Comparison of ENCODE assay signal across 9 cellular contexts in the genomic region with DNA sequence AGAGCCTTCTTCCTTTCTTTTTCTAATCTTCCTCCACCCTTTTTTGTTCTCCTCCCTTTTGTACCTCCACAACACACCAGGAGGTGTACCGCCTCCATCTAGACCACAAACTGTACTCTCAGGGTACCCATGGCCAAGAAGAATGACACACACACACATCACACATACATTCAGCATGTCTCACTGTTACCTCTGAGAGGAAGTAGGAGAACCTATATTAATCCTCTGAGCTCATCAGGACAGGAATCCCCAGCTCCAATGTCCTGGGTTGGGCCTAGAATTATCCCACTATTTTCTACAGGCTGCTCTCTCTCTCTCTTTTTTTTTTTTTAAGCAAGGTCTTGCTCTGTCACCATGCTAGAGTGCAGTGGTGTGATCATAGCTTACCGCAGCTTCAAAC. TPM values are rescaled to one million over a fixed set of nuclear protein-coding genes. Genes with fewer than 3 reads are reported as not detected.
DNase-seq lines count a peak whose midpoint lies in the region; ATAC-seq and TF ChIP-seq lines count a peak whose summit lies in the region.
"Had no signal": no experiment of that assay in that cellular context is flagged by ENCODE, and none has a peak within 500 bp of the region (broad histone marks: within the 10 kb centered on the region; RNA-seq: fewer than 3 reads in every experiment).

No MANE protein-coding gene starts in this region.

- H3K4me3 Mint-ChIP-seq in naive thymus-derived CD8-positive, alpha-beta T cell: peak overlapping the region in 3 of 10 donors; percentile 27 to 54 (median 37)

- H3K27me3 ChIP-seq in BJ (ENCODE audit: control insufficient read depth, insufficient read depth, low read length): no peaks in the 10 kb centered on the region
- H3K27me3 ChIP-seq: neutrophil had no signal

- no peaks in the 10 kb centered on the region for H3K9me3 ChIP-seq in KOPT-K1 (ENCODE audit: insufficient read depth, low read length, poor library complexity, severe bottlenecking)
- H3K9me3 ChIP-seq: neutrophil had no signal

- H3K27ac Mint-ChIP-seq in naive thymus-derived CD8-positive, alpha-beta T cell: peak overlapping the region in 9 of 10 donors; percentile 3 to 92 (median 60)

- H3K4me3 ChIP-seq in BJ (ENCODE audit: low read depth, low read length): no peak overlapping the region
- no peak overlapping the region for H3K4me3 ChIP-seq in cardiac fibroblast (replicated peaks in 1 of 2; ENCODE audit: low read depth in 2 of 2, low read length in 2 of 2)

- POLR2A ChIA-PET in BJ (lab: Charles Lee): no interaction called here
- POLR2A ChIA-PET in naive thymus-derived CD8-positive, alpha-beta T cell (lab: Charles Lee): interaction anchor here (0.6 to 1.1 kb wide), 3 partner anchors 17 to 37 kb away, joined by 3 to 6 read pairs (median 3); no protein-coding TSS in a partner anchor

- H3K27me3 Mint-ChIP-seq in naive thymus-derived CD8-positive, alpha-beta T cell: no peaks in the 10 kb centered on the region

- DNase-seq in BJ (ENCODE audit: low read depth) (peak; percentile 77), cardiac fibroblast (ENCODE audit: low read depth in 2 of 2) (peak; percentile 49 to 97), SKM-1 treated with dmso at 0.1 percent for 144 hours (lab: John Stamatoyannopoulos, UW; ENCODE audit: unreplicated experiment) (no peak), NOMO-1 treated with dmso at 0.1 percent for 144 hours (lab: John Stamatoyannopoulos, UW; ENCODE audit: unreplicated experiment) (no peak)
- DNase-seq in naive thymus-derived CD8-positive, alpha-beta T cell: no peak

- H3K36me3 Mint-ChIP-seq in naive thymus-derived CD8-positive, alpha-beta T cell: no peaks in the 10 kb centered on the region

- CTCF ChIA-PET in BJ (lab: Yijun Ruan, JAX): interaction anchor here (0.6 to 1.2 kb wide), 3 partner anchors 15 to 155 kb away, joined by 3 to 4 read pairs (median 4); no protein-coding TSS in a partner anchor

- no peaks in the 10 kb centered on the region for H3K9me3 Mint-ChIP-seq in naive thymus-derived CD8-positive, alpha-beta T cell

- H3K36me3 ChIP-seq in BJ (ENCODE audit: control insufficient read depth, insufficient read depth, low read length) (peaks cover 6% of the 10 kb centered on the region), KOPT-K1 (ENCODE audit: insufficient read depth, low read length) (no peaks in the 10 kb centered on the region)
- H3K36me3 ChIP-seq: neutrophil had no signal

- no peak for ATAC-seq in naive thymus-derived CD8-positive, alpha-beta T cell
- ATAC-seq in HG02588 (IDR thresholded peaks at IDR 0.05; ENCODE audit: unreplicated experiment) (no peak), GM18907 (IDR thresholded peaks at IDR 0.05; ENCODE audit: unreplicated experiment) (no peak)

- peak overlapping the region; percentile 51 for H3K27ac ChIP-seq in KOPT-K1 (ENCODE audit: low read depth, low read length, poor library complexity, severe bottlenecking)
- H3K27ac ChIP-seq: neutrophil had no signal

- no peak for TF ChIP-seq CTCF in BJ (IDR thresholded peaks at IDR 0.05; ENCODE audit: insufficient read depth, low read depth, low read length)
- TF ChIP-seq CTCF in cardiac fibroblast (IDR thresholded peaks at IDR 0.05; ENCODE audit: low read depth, low read length): peak; percentile 10

- peaks cover 31 to 61% (median 46%) of the 10 kb centered on the region in 4 donors for H3K4me1 Mint-ChIP-seq in naive thymus-derived CD8-positive, alpha-beta T cell

RNA-seq across cellular contexts. Expression of a gene that starts 36.7 kb away (rescaled TPM):
- 361 and 409 TPM in 2 replicates for polyA plus RNA-seq in BJ (2011; rRNA removed)
- polyA minus RNA-seq in BJ (2011; rRNA and poly(A)+ RNA removed): 380 and 491 TPM in 2 replicates
- 10 to 100 TPM; 46.8 to 49.5 TPM for total RNA-seq in naive thymus-derived CD8-positive, alpha-beta T cell
- 10 to 100 TPM in 1 of 3 donors, 1 to 10 TPM in 2; 4.3 to 17.4 (median 5.3) TPM for polyA plus RNA-seq in naive thymus-derived CD8-positive, alpha-beta T cell

Comparison
In these comparisons a context has a peak if more than half of its experiments do, and no peak if none do; other contexts are left out.
1. DNase-seq: peak in BJ (single experiment) and cardiac fibroblast (2 of 2); none in naive thymus-derived CD8-positive, alpha-beta T cell (0 of 10), SKM-1 treated with dmso at 0.1 percent for 144 hours (single experiment) and NOMO-1 treated with dmso at 0.1 percent for 144 hours (single experiment).
2. RNA of a gene that starts 36.7 kb away (polyA plus RNA-seq): 361 to 409 TPM in BJ; 4.3 to 17.4 TPM in naive thymus-derived CD8-positive, alpha-beta T cell; every median in the first group is over 10 times any median in the second.